Comparison of ENCODE assay signal across 17 cellular contexts in the genomic region with DNA sequence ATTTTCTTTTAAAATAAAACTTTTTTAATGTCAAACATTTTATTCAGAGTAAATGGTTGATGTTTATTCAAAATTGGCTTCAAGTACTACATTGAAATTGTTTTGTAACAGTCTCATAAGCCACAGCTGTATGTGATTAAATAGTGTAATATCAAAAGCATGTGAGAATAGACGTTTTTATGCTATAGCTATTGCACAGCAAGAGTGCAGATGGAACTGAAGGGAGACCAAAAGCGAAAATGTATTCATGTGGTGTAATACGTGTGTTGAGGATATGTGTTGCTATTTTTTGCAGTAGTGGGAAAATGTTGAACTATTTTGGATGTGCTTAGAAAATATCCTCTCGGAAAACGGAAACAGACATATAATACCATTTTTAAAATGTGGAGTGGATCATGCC. TPM values are rescaled to one million over a fixed set of nuclear protein-coding genes. Genes with fewer than 3 reads are reported as not detected.
A peak's percentile ranks its signal among the peaks of the same experiment; 100 is the strongest.
DNase-seq lines count a peak whose midpoint lies in the region; ATAC-seq and TF ChIP-seq lines count a peak whose summit lies in the region.
"Had no signal": no experiment of that assay in that cellular context is flagged by ENCODE, and none has a peak within 500 bp of the region (broad histone marks: within the 10 kb centered on the region; RNA-seq: fewer than 3 reads in every experiment).

No MANE protein-coding gene starts in this region.

- H3K23ac ChIP-seq in mesenchymal stem cell (ENCODE audit: low read length in 2 of 2), result no peak overlapping the region

- no peak overlapping the region for H2BK5ac ChIP-seq in mesenchymal stem cell (ENCODE audit: low read depth, low read length, poor library complexity, severe bottlenecking)

- H3K27me3 ChIP-seq in left ventricle myocardium inferior (ENCODE audit: low read depth) (no peaks in the 10 kb centered on the region), mesenchymal stem cell (ENCODE audit: control insufficient read depth in 1 of 2, insufficient read depth in 1 of 2, low read length in 2 of 2) (no peaks in the 10 kb centered on the region), upper lobe of right lung (no peaks in the 10 kb centered on the region)
- H3K27me3 ChIP-seq: cardiac muscle cell had no signal

- no peak overlapping the region for H3K14ac ChIP-seq in mesenchymal stem cell (ENCODE audit: low read length in 2 of 2)

- ATAC-seq in Right ventricle myocardium superior (ENCODE audit: poor library complexity), result no peak
- no peak for ATAC-seq in upper lobe of right lung
- ATAC-seq in GM19463 (IDR thresholded peaks at IDR 0.05; ENCODE audit: unreplicated experiment), result no peak
- ATAC-seq: activated T-cell treated with anti-CD3 and anti-CD28 coated beads, Interleukin-2, amount 50 U/mL, for 4 hours; sciatic nerve; WTC11 had no signal

- H3K9me3 Mint-ChIP-seq in chondrocyte (ENCODE audit: low read depth), result no peaks in the 10 kb centered on the region
- no peaks in the 10 kb centered on the region for H3K9me3 Mint-ChIP-seq in activated T-helper 1 cell treated with anti-CD3 and anti-CD28 coated beads, Interleukin-12 subunit alpha, Interleukin-12 subunit beta, Interleukin-2, Interleukin-4 antibody, amounts not matched to agents 30 ng/mL and 10 ng/mL and 1 ng/mL, durations not matched to agents 14 hours and 24 hours and 36 hours
- H3K9me3 Mint-ChIP-seq: activated T-cell treated with anti-CD3 and anti-CD28 coated beads, Interleukin-2, amount 50 U/mL, for 4 hours; H9; WTC11 had no signal

- no peak for TF ChIP-seq CTCF in left ventricle myocardium inferior (IDR thresholded peaks at IDR 0.05; ENCODE audit: borderline replicate concordance)
- no peak for TF ChIP-seq CTCF in chondrocyte (IDR thresholded peaks at IDR 0.05)
- TF ChIP-seq CTCF in upper lobe of right lung (IDR thresholded peaks at IDR 0.05), result no peak

- H3K18ac ChIP-seq in mesenchymal stem cell (ENCODE audit: low read depth in 1 of 2, low read length in 2 of 2), result no peak overlapping the region

- no peaks in the 10 kb centered on the region for H3K27me3 Mint-ChIP-seq in chondrocyte (ENCODE audit: low read depth)
- H3K27me3 Mint-ChIP-seq in activated T-helper 1 cell treated with anti-CD3 and anti-CD28 coated beads, Interleukin-12 subunit alpha, Interleukin-12 subunit beta, Interleukin-2, Interleukin-4 antibody, amounts not matched to agents 30 ng/mL and 10 ng/mL and 1 ng/mL, durations not matched to agents 14 hours and 24 hours and 36 hours (ENCODE audit: insufficient read depth), result peaks cover 3% of the 10 kb centered on the region

- H4K91ac ChIP-seq in mesenchymal stem cell (ENCODE audit: low read length), result no peak overlapping the region

- WGBS in mesenchymal stem cell, result 77% methylated on average over 3 of the region's 5 CpGs

- peaks cover 78% of the 10 kb centered on the region for H3K4me1 Mint-ChIP-seq in chondrocyte (ENCODE audit: low read depth)
- H3K4me1 Mint-ChIP-seq in activated T-helper 1 cell treated with anti-CD3 and anti-CD28 coated beads, Interleukin-12 subunit alpha, Interleukin-12 subunit beta, Interleukin-2, Interleukin-4 antibody, amounts not matched to agents 30 ng/mL and 10 ng/mL and 1 ng/mL, durations not matched to agents 14 hours and 24 hours and 36 hours (ENCODE audit: low read depth), result peaks cover 41% of the 10 kb centered on the region

- H3K36me3 Mint-ChIP-seq in chondrocyte (ENCODE audit: low read depth), result peaks cover 3% of the 10 kb centered on the region
- H3K36me3 Mint-ChIP-seq in activated T-helper 1 cell treated with anti-CD3 and anti-CD28 coated beads, Interleukin-12 subunit alpha, Interleukin-12 subunit beta, Interleukin-2, Interleukin-4 antibody, amounts not matched to agents 30 ng/mL and 10 ng/mL and 1 ng/mL, durations not matched to agents 14 hours and 24 hours and 36 hours (ENCODE audit: low read depth), result no peaks in the 10 kb centered on the region
- H3K36me3 Mint-ChIP-seq: WTC11 had no signal

- H2BK15ac ChIP-seq in mesenchymal stem cell (ENCODE audit: low read depth, poor library complexity, severe bottlenecking), result no peak overlapping the region

- intact Hi-C loops in left ventricle myocardium inferior (cut with micrococcal nuclease), result loop anchor here (10.0 kb wide), 1 partner anchor 228 kb away; no protein-coding TSS in a partner anchor
- intact Hi-C loops in Right ventricle myocardium superior (cut with DNase I), result loop anchor here (10.0 kb wide), 2 partner anchors 138 to 218 kb away; no protein-coding TSS in a partner anchor
- intact Hi-C loops in upper lobe of right lung (cut with DNase I), result no loop called here
- intact Hi-C loops in activated T-helper 1 cell treated with anti-CD3 and anti-CD28 coated beads, Interleukin-12 subunit alpha, Interleukin-12 subunit beta, Interleukin-2, Interleukin-4 antibody, amounts not matched to agents 30 ng/mL and 10 ng/mL and 1 ng/mL, durations not matched to agents 14 hours and 24 hours and 36 hours (cut with micrococcal nuclease), result loop anchor here (10.0 kb wide), 2 partner anchors 132 to 942 kb away; partner anchors contain the start of genes AZI2 and ZCWPW2

- peak overlapping the region; percentile 95 for H3K27ac Mint-ChIP-seq in chondrocyte (ENCODE audit: unreplicated experiment)
- no peak overlapping the region for H3K27ac Mint-ChIP-seq in activated T-helper 1 cell treated with anti-CD3 and anti-CD28 coated beads, Interleukin-12 subunit alpha, Interleukin-12 subunit beta, Interleukin-2, Interleukin-4 antibody, amounts not matched to agents 30 ng/mL and 10 ng/mL and 1 ng/mL, durations not matched to agents 14 hours and 24 hours and 36 hours

- H3K36me3 ChIP-seq in left ventricle myocardium inferior, result peaks cover 2% of the 10 kb centered on the region
- peaks cover 0 to 3% of the 10 kb centered on the region in 2 experiments for H3K36me3 ChIP-seq in mesenchymal stem cell (ENCODE audit: control insufficient read depth in 1 of 2, insufficient read depth in 2 of 2, low read depth in 1 of 2, low read length in 2 of 2)
- H3K36me3 ChIP-seq in upper lobe of right lung, result no peaks in the 10 kb centered on the region
- H3K36me3 ChIP-seq: cardiac muscle cell had no signal

- no peak overlapping the region for H2AK5ac ChIP-seq in mesenchymal stem cell (ENCODE audit: low read length, severe bottlenecking)

- DNase-seq in left ventricle myocardium inferior (no peak), Right ventricle myocardium superior (no peak), chondrocyte (ENCODE audit: low spot score) (no peak), mesenchymal stem cell (no peak), upper lobe of right lung (no peak)
- no peak for DNase-seq in stimulated activated CD4-positive, alpha-beta T cell treated with anti-CD3 and anti-CD28 coated beads, Interleukin-1b, Interleukin-23, amount 100 ng/mL, for 48 hours
- no peak for DNase-seq in activated T-helper 1 cell treated with anti-CD3 and anti-CD28 coated beads, Interleukin-12 subunit alpha, Interleukin-12 subunit beta, Interleukin-2, Interleukin-4 antibody, amounts not matched to agents 30 ng/mL and 10 ng/mL and 1 ng/mL, durations not matched to agents 14 hours and 24 hours and 36 hours (ENCODE audit: low spot score)
- DNase-seq: ACHN; activated T-cell treated with anti-CD3 and anti-CD28 coated beads, Interleukin-2, amount 50 U/mL, for 4 hours; GF-D8; H9; NCI-H226 had no signal

- peak overlapping the region; percentile 4 for H3K4me2 ChIP-seq in mesenchymal stem cell (ENCODE audit: low read length, poor library complexity, severe bottlenecking)

- H2BK12ac ChIP-seq in mesenchymal stem cell (ENCODE audit: low read length in 2 of 2), result no peak overlapping the region

- no peak overlapping the region for H2AFZ ChIP-seq in mesenchymal stem cell (ENCODE audit: low read depth, low read length)

- peak overlapping the region; percentile 57 for H3K4me3 Mint-ChIP-seq in chondrocyte (ENCODE audit: unreplicated experiment)
- H3K4me3 Mint-ChIP-seq in activated T-helper 1 cell treated with anti-CD3 and anti-CD28 coated beads, Interleukin-12 subunit alpha, Interleukin-12 subunit beta, Interleukin-2, Interleukin-4 antibody, amounts not matched to agents 30 ng/mL and 10 ng/mL and 1 ng/mL, durations not matched to agents 14 hours and 24 hours and 36 hours, result no peak overlapping the region
- H3K4me3 Mint-ChIP-seq: activated T-cell treated with anti-CD3 and anti-CD28 coated beads, Interleukin-2, amount 50 U/mL, for 4 hours; H9; WTC11 had no signal

- H3K27ac ChIP-seq in left ventricle myocardium inferior (replicated peaks) (peak overlapping the region; percentile 80), mesenchymal stem cell (ENCODE audit: low read length, poor library complexity, severe bottlenecking) (no peak overlapping the region), upper lobe of right lung (peak overlapping the region; percentile 56)
- H3K27ac ChIP-seq: cardiac muscle cell, RWPE1 had no signal

- H3K4me1 ChIP-seq in left ventricle myocardium inferior (peaks cover 83% of the 10 kb centered on the region), mesenchymal stem cell (ENCODE audit: control insufficient read depth, insufficient read depth, low read depth, low read length) (no peaks in the 10 kb centered on the region), upper lobe of right lung (peaks cover 13% of the 10 kb centered on the region)

- H2BK120ac ChIP-seq in mesenchymal stem cell (ENCODE audit: low read depth, low read length), result no peak overlapping the region

- H3K4me3 ChIP-seq in left ventricle myocardium inferior, result peak overlapping the region; percentile 80
- H3K4me3 ChIP-seq in mesenchymal stem cell (ENCODE audit: insufficient read depth in 1 of 2, low read depth in 1 of 2, low read length in 2 of 2), result peak overlapping the region in 1 of 2 experiments; percentile 76
- H3K4me3 ChIP-seq in upper lobe of right lung, result peak overlapping the region; percentile 38
- H3K4me3 ChIP-seq: cardiac muscle cell had no signal

- no peaks in the 10 kb centered on the region for H3K79me1 ChIP-seq in mesenchymal stem cell (replicated peaks; ENCODE audit: low read length, poor library complexity, severe bottlenecking)

- H3K9me3 ChIP-seq in left ventricle myocardium inferior (replicated peaks) (no peaks in the 10 kb centered on the region), mesenchymal stem cell (ENCODE audit: control insufficient read depth, low read length) (no peaks in the 10 kb centered on the region), upper lobe of right lung (no peaks in the 10 kb centered on the region)

- peak overlapping the region; percentile 89 for H3K9ac ChIP-seq in mesenchymal stem cell (ENCODE audit: low read length)

- no peak overlapping the region for H3K4ac ChIP-seq in mesenchymal stem cell (ENCODE audit: low read depth in 1 of 2, low read length in 2 of 2)

- no peak overlapping the region for H4K8ac ChIP-seq in mesenchymal stem cell (ENCODE audit: low read length)

RNA-seq across cellular contexts. Expression of gene RBMS3, which starts 6.0 kb away (rescaled TPM):
- 25.3 TPM for total RNA-seq in left ventricle myocardium inferior
- 25.3 TPM for total RNA-seq in Right ventricle myocardium superior
- 46.7 to 82.6 TPM (median 47.6 TPM) in 3 replicates for total RNA-seq in chondrocyte
- polyA plus RNA-seq in mesenchymal stem cell (2013, experiment 1 of 2), result 23.4 TPM
- polyA plus RNA-seq in mesenchymal stem cell (2013, experiment 2 of 2), result 22.6 TPM
- total RNA-seq in upper lobe of right lung, result 85.9 TPM
- total RNA-seq in activated T-helper 1 cell treated with anti-CD3 and anti-CD28 coated beads, Interleukin-12 subunit alpha, Interleukin-12 subunit beta, Interleukin-2, Interleukin-4 antibody, amounts not matched to agents 30 ng/mL and 10 ng/mL and 1 ng/mL, durations not matched to agents 14 hours and 24 hours and 36 hours, result 3.4 and 3.7 TPM in 2 replicates
